ENCODE assay signal across 8 cellular contexts in the genomic region with DNA sequence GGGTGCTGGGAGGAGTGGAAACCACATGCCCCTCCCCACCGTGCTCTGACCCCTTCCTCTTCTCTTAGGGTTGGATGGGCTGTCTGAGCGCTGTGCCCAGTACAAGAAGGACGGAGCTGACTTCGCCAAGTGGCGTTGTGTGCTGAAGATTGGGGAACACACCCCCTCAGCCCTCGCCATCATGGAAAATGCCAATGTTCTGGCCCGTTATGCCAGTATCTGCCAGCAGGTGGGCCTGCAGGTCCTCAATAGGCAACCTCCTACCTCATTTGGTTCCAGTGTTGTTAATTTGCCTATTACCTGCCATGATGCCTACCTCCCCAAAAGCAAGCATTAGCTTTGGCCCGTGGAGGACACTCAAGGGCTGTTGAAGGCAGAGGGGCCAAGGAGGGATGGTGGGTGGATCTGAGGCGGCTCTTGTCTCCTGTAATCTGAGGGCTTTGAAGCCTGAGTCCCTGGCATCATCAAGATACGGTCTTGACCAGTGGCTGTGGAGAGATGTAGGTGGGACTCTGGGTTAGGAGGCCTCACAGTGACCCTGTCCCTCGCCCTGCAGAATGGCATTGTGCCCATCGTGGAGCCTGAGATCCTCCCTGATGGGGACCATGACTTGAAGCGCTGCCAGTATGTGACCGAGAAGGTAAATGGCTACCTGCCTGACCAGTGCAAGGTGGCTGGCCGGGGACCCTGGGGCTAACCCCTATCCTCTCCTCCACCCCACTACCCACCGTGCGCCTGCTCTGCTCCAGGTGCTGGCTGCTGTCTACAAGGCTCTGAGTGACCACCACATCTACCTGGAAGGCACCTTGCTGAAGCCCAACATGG. TPM values are rescaled to one million over a fixed set of nuclear protein-coding genes. Genes with fewer than 3 reads are reported as not detected.
DNase-seq lines count a peak whose midpoint lies in the region; ATAC-seq and TF ChIP-seq lines count a peak whose summit lies in the region.

No MANE protein-coding gene starts in this region.

- no peak overlapping the region for H3K9ac ChIP-seq in mammary epithelial cell (ENCODE audit: insufficient read depth, low read length)
- H3K9ac ChIP-seq in neural cell (ENCODE audit: low read length): no peak overlapping the region

- no peak for ATAC-seq in HG03196 (IDR thresholded peaks at IDR 0.05; ENCODE audit: unreplicated experiment)

- no peaks in the 10 kb centered on the region for H3K27me3 ChIP-seq in mammary epithelial cell (ENCODE audit: insufficient read depth, low read length)
- no peaks in the 10 kb centered on the region for H3K27me3 ChIP-seq in neural cell (ENCODE audit: insufficient read depth, low read depth, low read length)
- no peaks in the 10 kb centered on the region for H3K27me3 ChIP-seq in prostate gland (replicated peaks; ENCODE audit: insufficient read depth)

- in situ Hi-C loops in mammary epithelial cell (cut with MboI; ENCODE audit: low sequenced_read_pairs in 2 of 2): no loop called here

- DNase-seq in DMS 273 (lab: John Stamatoyannopoulos, UW; ENCODE audit: unreplicated experiment): peak; percentile 63
- no peak for DNase-seq in DMS 273 treated with DMSO at 0.1 percent for 48 hours (lab: John Stamatoyannopoulos, UW)
- peak in 4 of 5 experiments; percentile 39 to 68 (median 48) for DNase-seq in T-helper 2 cell
- DNase-seq in mammary epithelial cell: peak; percentile 29
- no peak for DNase-seq in prostate gland (ENCODE audit: low spot score)
- no peak for DNase-seq in NCI-H524 treated with DMSO at 0.1 percent for 48 hours (lab: John Stamatoyannopoulos, UW)

- H3K9me2 ChIP-seq in neural cell (ENCODE audit: insufficient read depth, low read length): no peaks in the 10 kb centered on the region

- 79% methylated on average over 16 of the region's 17 CpGs for WGBS in mammary epithelial cell (ENCODE audit: low coverage, missing lambda C conversion rate)
- 74% methylated on average over 14 of the region's 17 CpGs for WGBS in prostate gland

- intact Hi-C loops in mammary epithelial cell (cut with micrococcal nuclease) (loop anchor here (2.0 to 10.0 kb wide), 4 partner anchors 56 to 566 kb away; a partner anchor contains a TSS), prostate gland (cut with DNase I) (loop anchor here (5.0 to 10.0 kb wide), 2 partner anchors 53 to 586 kb away; a partner anchor contains a TSS)

- peaks cover 51% of the 10 kb centered on the region for H3K36me3 ChIP-seq in mammary epithelial cell (ENCODE audit: insufficient read depth, low read length)
- no peaks in the 10 kb centered on the region for H3K36me3 ChIP-seq in neural cell (ENCODE audit: insufficient read depth, low read length)
- peaks cover 14 to 24% of the 10 kb centered on the region in 2 donors for H3K36me3 ChIP-seq in prostate gland

- H3K4me2 ChIP-seq in mammary epithelial cell (ENCODE audit: insufficient read depth, low read depth, low read length): peak overlapping the region; percentile 59
- H3K4me2 ChIP-seq in neural cell (ENCODE audit: low read length): no peak overlapping the region

- no TSS peak for BruUV-seq in mammary epithelial cell (replicated peaks; lab: Mats Ljungman, UMichigan)

- TF ChIP-seq POLR2A in prostate gland (IDR thresholded peaks at IDR 0.05): no peak

- H3K4me3 ChIP-seq in mammary epithelial cell (replicated peaks in 1 of 3; ENCODE audit: insufficient read depth in 1 of 3, low read depth in 2 of 3, low read length in 3 of 3) (no peak overlapping the region), neural cell (ENCODE audit: low read length) (no peak overlapping the region), prostate gland (no peak overlapping the region)

- H3K9me3 ChIP-seq in mammary epithelial cell (replicated peaks; ENCODE audit: insufficient read depth, low read length): no peaks in the 10 kb centered on the region
- no peaks in the 10 kb centered on the region for H3K9me3 ChIP-seq in neural cell (ENCODE audit: low read length)
- H3K9me3 ChIP-seq in prostate gland: no peaks in the 10 kb centered on the region

- peak; percentile 63 for TF ChIP-seq RAD21 in neural cell (conservative IDR thresholded peaks at IDR 0.05)

- H2AFZ ChIP-seq in mammary epithelial cell (ENCODE audit: low read depth, low read length) (no peak overlapping the region), neural cell (ENCODE audit: low read depth, low read length) (no peak overlapping the region)

- TF ChIP-seq CTCF in mammary epithelial cell (conservative IDR thresholded peaks at IDR 0.05 in 1 of 2, IDR thresholded peaks at IDR 0.05 in 1 of 2; ENCODE audit: extremely low read depth in 1 of 2, insufficient read depth in 1 of 2, low read depth in 1 of 2, low read length in 2 of 2): peak; percentile 56 to 63
- TF ChIP-seq CTCF in neural cell (IDR thresholded peaks at IDR 0.05; ENCODE audit: poor library complexity, severe bottlenecking): peak; percentile 66
- peak in 2 of 4 experiments; percentile 39 to 52 for TF ChIP-seq CTCF in prostate gland (IDR thresholded peaks at IDR 0.05)

- dilution Hi-C loops in mammary epithelial cell (cut with HindIII; ENCODE audit: low sequenced_read_pairs): no loop called here

- CTCF ChIA-PET in mammary epithelial cell (lab: Charles Lee; ENCODE audit: low non-redundant PET): no interaction called here

- H3K4me1 ChIP-seq in mammary epithelial cell (ENCODE audit: insufficient read depth, low read length) (peaks cover 32% of the 10 kb centered on the region), prostate gland (replicated peaks) (peaks cover 32% of the 10 kb centered on the region)

- TF ChIP-seq EP300 in neural cell (conservative IDR thresholded peaks at IDR 0.05; ENCODE audit: poor library complexity, severe bottlenecking): no peak

- H3F3A ChIP-seq in neural cell (ENCODE audit: insufficient read depth, low read length, poor library complexity, severe bottlenecking): no peaks in the 10 kb centered on the region

- H3K79me2 ChIP-seq in mammary epithelial cell (ENCODE audit: insufficient read depth, low read length) (peaks cover 62% of the 10 kb centered on the region), neural cell (replicated peaks; ENCODE audit: insufficient read depth, low read length) (peaks cover 11% of the 10 kb centered on the region)

- H3K27ac ChIP-seq in mammary epithelial cell (ENCODE audit: insufficient read depth, low read depth, low read length): no peak overlapping the region
- H3K27ac ChIP-seq in neural cell (ENCODE audit: low read length): no peak overlapping the region
- peak overlapping the region in 1 of 2 donors; percentile 43 for H3K27ac ChIP-seq in prostate gland

- H4K20me1 ChIP-seq in mammary epithelial cell (ENCODE audit: insufficient read depth, low read length) (peaks cover 10% of the 10 kb centered on the region), neural cell (ENCODE audit: insufficient read depth) (no peaks in the 10 kb centered on the region)

TF ChIP-seq in neural cell, 6 proteins besides CTCF, POLR2A, EP300 and RAD21:
- TF ChIP-seq EZH2 (IDR thresholded peaks at IDR 0.05; ENCODE audit: borderline replicate concordance, insufficient read depth, low read length, poor library complexity, severe bottlenecking): no peak
- TF ChIP-seq SMC3 (conservative IDR thresholded peaks at IDR 0.05; ENCODE audit: poor library complexity): peak; percentile 46

RNA-seq across cellular contexts. Expression of a gene that starts 3.4 kb away (rescaled TPM):
- total RNA-seq in mammary epithelial cell (1,000 to 10,000 TPM in 1 of 2 donors, 100 to 1,000 TPM in 1; 758 to 2,329 TPM), prostate gland (100 to 1,000 TPM; 884 to 943 TPM)
- polyA plus RNA-seq in mammary epithelial cell (2,512 TPM), neural cell (59.3 and 71.3 TPM in 2 replicates)
- polyA minus RNA-seq in mammary epithelial cell (3,207 TPM), neural cell (51.3 and 54.3 TPM in 2 replicates)

RNA-seq across cellular contexts. Expression of a gene that starts 6.8 kb away (rescaled TPM):
- total RNA-seq in mammary epithelial cell: 100 to 1,000 TPM; 125 to 221 TPM
- 193 TPM for polyA plus RNA-seq in mammary epithelial cell
- 303 TPM for polyA minus RNA-seq in mammary epithelial cell
- 173 and 184 TPM in 2 replicates for polyA plus RNA-seq in neural cell
- 122 and 159 TPM in 2 replicates for polyA minus RNA-seq in neural cell
- 10 to 100 TPM; 67.8 to 85.4 TPM for total RNA-seq in prostate gland

RNA-seq across cellular contexts. Expression of a gene that starts 22.8 kb away (rescaled TPM):
- total RNA-seq in mammary epithelial cell: under 1 TPM in 1 of 2 donors, not detected in 1; 0.73 TPM
- 0.05 TPM for polyA plus RNA-seq in mammary epithelial cell
- polyA minus RNA-seq in mammary epithelial cell: not detected
- not detected in 2 replicates for polyA plus RNA-seq in neural cell
- not detected in 2 replicates for polyA minus RNA-seq in neural cell
- total RNA-seq in prostate gland: 1 to 10 TPM; 1.5 to 2.5 TPM

RNA-seq across cellular contexts. Expression of a gene that starts 27.1 kb away (rescaled TPM):
- total RNA-seq in mammary epithelial cell: 10 to 100 TPM in 1 of 2 donors, 1 to 10 TPM in 1; 9.5 to 25.8 TPM
- polyA plus RNA-seq in mammary epithelial cell: 16.3 TPM
- 19.2 TPM for polyA minus RNA-seq in mammary epithelial cell
- polyA plus RNA-seq in neural cell: 76.9 and 90.1 TPM in 2 replicates
- polyA minus RNA-seq in neural cell: 22.4 and 26.4 TPM in 2 replicates
- total RNA-seq in prostate gland: 100 to 1,000 TPM; 150 to 164 TPM

RNA-seq across cellular contexts. Expression of a gene that starts 37.9 kb away (rescaled TPM):
- total RNA-seq in mammary epithelial cell (not detected), prostate gland (10 to 100 TPM in 1 of 2 donors, under 1 TPM in 1; 0.46 to 17.2 TPM)
- polyA plus RNA-seq in mammary epithelial cell (0.15 TPM), neural cell (18.9 and 21.7 TPM in 2 replicates)
- polyA minus RNA-seq in mammary epithelial cell (not detected), neural cell (18.5 and 21.4 TPM in 2 replicates)

Comparison
In these comparisons a context has a peak if more than half of its experiments do, and no peak if none do; other contexts are left out.
1. DNase-seq: peak in DMS 273 (single experiment), T-helper 2 cell (4 of 5) and mammary epithelial cell (single experiment); none in DMS 273 treated with DMSO at 0.1 percent for 48 hours (single experiment), prostate gland (single experiment) and NCI-H524 treated with DMSO at 0.1 percent for 48 hours (single experiment).